8 cellular contexts compared by ENCODE assay signal in the genomic region with DNA sequence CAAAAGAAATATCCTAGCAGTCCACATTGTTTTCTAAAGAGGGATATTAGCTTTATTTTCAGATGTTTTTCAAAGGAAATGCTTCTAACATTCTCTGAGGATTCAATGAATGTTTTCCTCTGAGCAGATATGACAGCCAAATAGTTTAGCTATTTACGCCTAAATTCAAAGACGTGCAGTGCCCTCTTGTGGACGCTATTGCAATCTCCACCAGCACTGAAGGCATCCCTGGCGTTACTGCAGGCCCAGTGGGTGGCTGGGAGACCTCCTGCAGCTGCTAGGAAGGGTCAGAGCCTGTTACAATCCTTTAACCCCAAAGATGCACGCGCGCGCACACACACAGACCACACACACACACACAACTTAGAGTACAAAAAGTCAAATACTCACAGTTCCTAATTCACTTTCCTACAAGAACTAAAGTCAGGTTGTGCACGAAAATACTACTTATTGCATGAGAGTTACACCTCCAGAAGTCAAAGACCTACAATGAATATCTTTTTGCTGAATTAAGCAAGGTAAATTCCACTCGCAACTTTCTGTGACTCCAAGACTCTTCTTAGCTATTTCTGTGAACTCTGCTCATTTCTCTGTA.
DNase-seq lines count a peak whose midpoint lies in the region; ATAC-seq and FAIRE-seq lines count a peak whose summit lies in the region.

No MANE protein-coding gene starts in this region.

- peak; percentile 92 for DNase-seq in Ammon's horn (ENCODE audit: low spot score)
- peak; percentile 24 for DNase-seq in GM19239 (ENCODE audit: insufficient read length, low spot score)
- peak; percentile 59 for DNase-seq in NCI-H1105 treated with DMSO at 0.1 percent for 48 hours (lab: John Stamatoyannopoulos, UW)
- peak; percentile 12 for DNase-seq in T-helper 9 cell
- peak in 55 of 61 donors; percentile 4 to 81 (median 47) for DNase-seq in caudate nucleus (lab: John Stamatoyannopoulos, UW)
- peak; percentile 64 for DNase-seq in kidney tubule cell (ENCODE audit: low spot score)
- peak; percentile 44 for DNase-seq in stimulated activated CD4-positive, alpha-beta T cell treated with anti-CD3 and anti-CD28 coated beads, Interleukin-4, amount 100 ng/mL, for 24 hours

- ATAC-seq in HG03439 (IDR thresholded peaks at IDR 0.05; ENCODE audit: unreplicated experiment), result no peak

- H3K27ac ChIP-seq in caudate nucleus (ENCODE audit: low read depth, low read length), result no peak overlapping the region

- no peak for FAIRE-seq in GM19239 (lab: Jason Lieb, UNC)

Comparison
In these comparisons a context has a peak if more than half of its experiments do, and no peak if none do; other contexts are left out.
1. DNase-seq: peak in every context shown above with its lines; median percentile 92 in Ammon's horn; 64 in kidney tubule cell; 59 in NCI-H1105 treated with DMSO at 0.1 percent for 48 hours; 47 in caudate nucleus; 44 in stimulated activated CD4-positive, alpha-beta T cell treated with anti-CD3 and anti-CD28 coated beads, Interleukin-4, amount 100 ng/mL, for 24 hours; 24 in GM19239; 12 in T-helper 9 cell.